ENCODE assay signal across 9 cellular contexts in genomic region chr10:120221873-120222485, GRCh38.
A peak's percentile ranks its signal among the peaks of the same experiment; 100 is the strongest.
DNase-seq lines count a peak whose midpoint lies in the region; ATAC-seq and FAIRE-seq lines count a peak whose summit lies in the region.
"Had no signal": no experiment of that assay in that cellular context is flagged by ENCODE, and none has a peak within 500 bp of the region (broad histone marks: within the 10 kb centered on the region; RNA-seq: fewer than 3 reads in every experiment).

No MANE protein-coding gene starts in this region.

- FAIRE-seq in RCC 7860 (lab: Jason Lieb, UNC), result no peak

- ATAC-seq in HG03469 (IDR thresholded peaks at IDR 0.05; ENCODE audit: unreplicated experiment) (peak; percentile 52), HG03442 (IDR thresholded peaks at IDR 0.05; ENCODE audit: unreplicated experiment) (no peak), HG03095 (IDR thresholded peaks at IDR 0.05; ENCODE audit: unreplicated experiment) (no peak), GM19035 (IDR thresholded peaks at IDR 0.05; ENCODE audit: unreplicated experiment) (no peak), GM21360 (IDR thresholded peaks at IDR 0.05; ENCODE audit: unreplicated experiment) (no peak)

- in situ Hi-C loops in G401 (cut with HindIII; ENCODE audit: low sequenced_read_pairs), result no loop called here

- DNase-seq in G401 (ENCODE audit: low spot score) (peak; percentile 18), RCC 7860 (ENCODE audit: low spot score) (peak; percentile 46), foreskin melanocyte (peak; percentile 80)
- DNase-seq: activated B cell treated with CpG ODN at 0.5 μM for 24 hours had no signal

Comparison
In these comparisons a context has a peak if more than half of its experiments do, and no peak if none do; other contexts are left out.
1. DNase-seq: peak in every context shown above with its lines; median percentile 80 in foreskin melanocyte; 46 in RCC 7860; 18 in G401.